Comparison of ENCODE assay signal across 8 cellular contexts in the genomic region with DNA sequence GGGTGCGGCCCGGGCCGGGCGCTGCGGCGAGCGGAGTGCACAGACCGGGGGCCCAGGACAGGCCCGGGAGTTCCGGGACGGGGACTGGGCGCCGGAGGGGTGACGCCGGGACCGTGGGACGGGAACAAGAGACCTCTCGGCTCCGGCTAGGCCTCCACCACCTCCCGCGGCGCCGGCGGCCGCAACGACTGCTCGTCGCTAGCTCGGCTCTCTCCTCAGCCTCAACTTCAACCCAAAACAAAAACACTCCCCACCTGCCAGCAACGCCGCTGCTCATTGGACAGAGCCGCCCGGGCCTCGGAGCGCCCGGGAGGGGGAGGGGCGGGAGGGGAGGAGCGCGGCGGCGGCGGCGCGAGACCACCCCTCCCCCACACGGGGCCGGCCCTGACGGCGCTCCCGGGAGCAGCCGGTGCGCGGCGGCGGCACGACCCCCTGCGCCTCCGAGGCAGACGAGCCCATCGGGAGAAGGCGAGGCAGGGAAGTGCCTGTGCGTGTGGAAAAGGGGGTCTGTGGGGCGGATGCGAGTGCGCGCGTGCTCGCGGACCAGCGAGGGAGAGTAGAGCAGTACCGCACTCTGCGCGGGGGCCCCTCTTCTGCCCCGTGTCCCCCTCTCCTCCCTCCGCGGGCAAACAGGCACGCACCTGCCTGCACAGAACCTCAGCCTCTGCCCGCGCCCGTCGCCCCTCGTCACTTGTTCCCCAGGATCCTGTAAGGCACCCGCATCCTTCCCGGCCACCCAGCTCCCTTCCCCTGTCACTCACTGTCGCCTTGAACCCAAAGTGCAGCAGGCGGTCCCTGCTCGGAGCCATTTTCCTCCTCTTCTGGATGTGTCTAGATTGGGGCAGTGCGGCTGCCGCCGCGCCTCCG. TPM values are rescaled to one million over a fixed set of nuclear protein-coding genes. Genes with fewer than 3 reads are reported as not detected.
DNase-seq lines count a peak whose midpoint lies in the region; ATAC-seq, FAIRE-seq and TF ChIP-seq lines count a peak whose summit lies in the region.

A gene with protein sequence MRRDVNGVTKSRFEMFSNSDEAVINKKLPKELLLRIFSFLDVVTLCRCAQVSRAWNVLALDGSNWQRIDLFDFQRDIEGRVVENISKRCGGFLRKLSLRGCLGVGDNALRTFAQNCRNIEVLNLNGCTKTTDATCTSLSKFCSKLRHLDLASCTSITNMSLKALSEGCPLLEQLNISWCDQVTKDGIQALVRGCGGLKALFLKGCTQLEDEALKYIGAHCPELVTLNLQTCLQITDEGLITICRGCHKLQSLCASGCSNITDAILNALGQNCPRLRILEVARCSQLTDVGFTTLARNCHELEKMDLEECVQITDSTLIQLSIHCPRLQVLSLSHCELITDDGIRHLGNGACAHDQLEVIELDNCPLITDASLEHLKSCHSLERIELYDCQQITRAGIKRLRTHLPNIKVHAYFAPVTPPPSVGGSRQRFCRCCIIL (minus strand): TSS at position 215 of the 867 bp plus-strand sequence. CDS start 224 bp downstream, outside the sequence.

- peak within 1 kb of the TSS; percentile 98 for H3K4me3 Mint-ChIP-seq in T-helper 1 cell treated with Interleukin-12 subunit alpha and Interleukin-12 subunit beta and Interleukin-4 antibody, amounts not matched to agents 30 μg/mL and 1 μg/mL, for 36 hours
- peak within 1 kb of the TSS; percentile 99 for H3K4me3 Mint-ChIP-seq in type B pancreatic cell

- peak within 1 kb of the TSS; percentile 99 for H3K27ac Mint-ChIP-seq in T-helper 1 cell treated with Interleukin-12 subunit alpha and Interleukin-12 subunit beta and Interleukin-4 antibody, amounts not matched to agents 30 μg/mL and 1 μg/mL, for 36 hours
- peak within 1 kb of the TSS; percentile 96 for H3K27ac Mint-ChIP-seq in type B pancreatic cell

- DNase-seq in GM12891 (ENCODE audit: insufficient read length, low spot score) (peak; percentile 97), NCI-H146 treated with DMSO at 0.1 percent for 48 hours (lab: John Stamatoyannopoulos, UW; ENCODE audit: unreplicated experiment) (peak; percentile 44), amniotic stem cell (lab: John Stamatoyannopoulos, UW) (peak; percentile 55), left cardiac atrium (peak; percentile 94), posterior vena cava (ENCODE audit: low spot score) (peak; percentile 98), type B pancreatic cell (ENCODE audit: extremely low spot score, unreplicated experiment) (peak; percentile 91)

- peaks cover 33% of the 10 kb centered on the region for H3K4me1 Mint-ChIP-seq in T-helper 1 cell treated with Interleukin-12 subunit alpha and Interleukin-12 subunit beta and Interleukin-4 antibody, amounts not matched to agents 30 μg/mL and 1 μg/mL, for 36 hours (ENCODE audit: low read depth)
- H3K4me1 Mint-ChIP-seq in type B pancreatic cell (ENCODE audit: unreplicated experiment), result peaks cover 18% of the 10 kb centered on the region

- peaks cover 4% of the 10 kb centered on the region for H3K36me3 Mint-ChIP-seq in T-helper 1 cell treated with Interleukin-12 subunit alpha and Interleukin-12 subunit beta and Interleukin-4 antibody, amounts not matched to agents 30 μg/mL and 1 μg/mL, for 36 hours (ENCODE audit: low read depth)
- no peaks in the 10 kb centered on the region for H3K36me3 Mint-ChIP-seq in type B pancreatic cell

- FAIRE-seq in GM12891 (lab: Jason Lieb, UNC), result peak; percentile 93

- no peaks in the 10 kb centered on the region for H3K27me3 Mint-ChIP-seq in T-helper 1 cell treated with Interleukin-12 subunit alpha and Interleukin-12 subunit beta and Interleukin-4 antibody, amounts not matched to agents 30 μg/mL and 1 μg/mL, for 36 hours (ENCODE audit: low read depth)
- H3K27me3 Mint-ChIP-seq in type B pancreatic cell, result no peaks in the 10 kb centered on the region

- TF ChIP-seq POLR2A in GM12891 (IDR thresholded peaks at IDR 0.05; ENCODE audit: low read depth, low read length), result peak; percentile 89

- H3K9me3 Mint-ChIP-seq in T-helper 1 cell treated with Interleukin-12 subunit alpha and Interleukin-12 subunit beta and Interleukin-4 antibody, amounts not matched to agents 30 μg/mL and 1 μg/mL, for 36 hours, result no peaks in the 10 kb centered on the region
- no peaks in the 10 kb centered on the region for H3K9me3 Mint-ChIP-seq in type B pancreatic cell

- intact Hi-C loops in left cardiac atrium (cut with DNase I) (no loop called here), posterior vena cava (cut with DNase I) (loop anchor here in 1 of 2 donors (10.0 kb wide), 1 partner anchor 127 kb away; no protein-coding TSS in a partner anchor)

- ATAC-seq in HG02840 (IDR thresholded peaks at IDR 0.05; ENCODE audit: low FRiP score, unreplicated experiment) (peak; percentile 69), left cardiac atrium (peak; percentile 96)

- no peak for TF ChIP-seq CTCF in type B pancreatic cell (conservative IDR thresholded peaks at IDR 0.05)

TF ChIP-seq in GM12891, 5 proteins besides CTCF, POLR2A, EP300 and RAD21:
- TF ChIP-seq TAF1 (IDR thresholded peaks at IDR 0.05; ENCODE audit: low read depth, low read length) (peak; percentile 59; the same call in 1 of the 2 replicates), POU2F2 (IDR thresholded peaks at IDR 0.05; ENCODE audit: low read depth, low read length) (no peak), POLR2AphosphoS5 (IDR thresholded peaks at IDR 0.05; ENCODE audit: low read depth, low read length) (peak; percentile 81), PAX5 (IDR thresholded peaks at IDR 0.05; ENCODE audit: insufficient read depth, low read length, severe bottlenecking) (peak; percentile 76)
TF ChIP-seq in GM12891: peak in this region for 3.

RNA-seq across cellular contexts. Expression of the gene that starts here (rescaled TPM):
- polyA plus RNA-seq in GM12891 (2012; ENCODE audit: low read depth, missing spikeins), result 1.7 TPM
- total RNA-seq in left cardiac atrium (10 to 100 TPM in 1 of 2 donors, 1 to 10 TPM in 1; 6.1 to 11.4 TPM), posterior vena cava (10 to 100 TPM; 13.7 to 15.4 TPM), type B pancreatic cell (ENCODE audit: low replicate concordance) (17.9 and 21.6 TPM in 2 replicates)

Comparison
In these comparisons a context has a peak if more than half of its experiments do, and no peak if none do; other contexts are left out.
1. Peak in every context shown above with its lines: DNase-seq and ATAC-seq.
2. DNase-seq: peak in every context shown above with its lines; median percentile 98 in posterior vena cava; 97 in GM12891; 94 in left cardiac atrium; 91 in type B pancreatic cell; 55 in amniotic stem cell; 44 in NCI-H146 treated with DMSO at 0.1 percent for 48 hours.